Comparison of ENCODE assay signal across 20 cellular contexts in genomic region chr10:1130995-1131790, GRCh38.
"Had no signal": no experiment of that assay in that cellular context is flagged by ENCODE, and none has a peak within 500 bp of the region (broad histone marks: within the 10 kb centered on the region; RNA-seq: fewer than 3 reads in every experiment).

No MANE protein-coding gene starts in this region.

- DNase-seq: activated B cell treated with CpG ODN at 0.5 μM for 24 hours; activated CD4-positive, alpha-beta T cell treated with anti-CD3 and anti-CD28 coated beads for 36 hours; activated CD4-positive, alpha-beta T cell treated with anti-CD3 and anti-CD28 coated beads, Interleukin-2, amount 50 U/mL, for 4 hours; activated naive CD4-positive, alpha-beta T cell treated with Interleukin-2 at 50 U/mL for 16 hours; activated naive CD8-positive, alpha-beta T cell treated with anti-CD3 and anti-CD28 coated beads, Interleukin-2, amount 10 ng/mL, durations not matched to agents 7 days and 5 days; activated T-cell treated with anti-CD3 and anti-CD28 coated beads, Interleukin-2, amount 50 U/mL, for 4 hours; cerebellar nuclear complex; cortex of kidney; endodermal cell; heart left ventricle; left cardiac atrium; nucleus accumbens; stimulated activated CD4-positive, alpha-beta T cell treated with anti-CD3 and anti-CD28 coated beads, Interleukin-4, amount 100 ng/mL, for 24 hours; stimulated activated naive CD8-positive, alpha-beta T cell treated with anti-CD3 and anti-CD28 coated beads, Interleukin-15, Interleukin-2, amounts not matched to agents 100 U/mL and 50 U/mL, for 24 hours; T-helper 1 cell; T1000; upper lobe of left lung had no signal

- H3K9me3 Mint-ChIP-seq: activated B cell treated with CpG ODN at 0.5 μM for 24 hours; activated naive CD8-positive, alpha-beta T cell treated with anti-CD3 and anti-CD28 coated beads, Interleukin-2, amount 10 ng/mL, durations not matched to agents 7 days and 5 days; activated T-cell treated with anti-CD3 and anti-CD28 coated beads, Interleukin-2, amount 50 U/mL, for 4 hours; endodermal cell; memory B cell had no signal

- H3K4me3 Mint-ChIP-seq: activated B cell treated with CpG ODN at 0.5 μM for 24 hours; activated CD4-positive, alpha-beta T cell treated with anti-CD3 and anti-CD28 coated beads for 36 hours; activated naive CD8-positive, alpha-beta T cell treated with anti-CD3 and anti-CD28 coated beads, Interleukin-2, amount 10 ng/mL, durations not matched to agents 7 days and 5 days; activated T-cell treated with anti-CD3 and anti-CD28 coated beads, Interleukin-2, amount 50 U/mL, for 4 hours; endodermal cell; memory B cell had no signal

- H3K27me3 ChIP-seq: heart left ventricle, upper lobe of left lung had no signal

- H3K4me1 ChIP-seq: parathyroid adenoma, upper lobe of left lung had no signal

- H3K4me3 ChIP-seq: heart left ventricle, upper lobe of left lung had no signal

- H3K4me1 Mint-ChIP-seq: activated B cell treated with CpG ODN at 0.5 μM for 24 hours, endodermal cell, memory B cell had no signal

- H3K9me3 ChIP-seq: heart left ventricle, upper lobe of left lung had no signal

- ATAC-seq: activated CD4-positive, alpha-beta T cell treated with anti-CD3 and anti-CD28 coated beads for 36 hours; activated T-cell treated with anti-CD3 and anti-CD28 coated beads, Interleukin-2, amount 50 U/mL, for 4 hours; heart left ventricle; left cardiac atrium; right cardiac atrium; stimulated activated naive CD8-positive, alpha-beta T cell treated with anti-CD3 and anti-CD28 coated beads, Interleukin-15, Interleukin-2, amounts not matched to agents 100 U/mL and 50 U/mL, for 24 hours had no signal

- H3K27me3 Mint-ChIP-seq: activated B cell treated with CpG ODN at 0.5 μM for 24 hours; activated CD4-positive, alpha-beta T cell treated with anti-CD3 and anti-CD28 coated beads for 36 hours; activated naive CD8-positive, alpha-beta T cell treated with anti-CD3 and anti-CD28 coated beads, Interleukin-2, amount 10 ng/mL, durations not matched to agents 7 days and 5 days; memory B cell had no signal

- H3K27ac Mint-ChIP-seq: activated B cell treated with CpG ODN at 0.5 μM for 24 hours; activated naive CD8-positive, alpha-beta T cell treated with anti-CD3 and anti-CD28 coated beads, Interleukin-2, amount 10 ng/mL, durations not matched to agents 7 days and 5 days; endodermal cell; memory B cell had no signal
